23 cellular contexts compared by ENCODE assay signal in the genomic region with DNA sequence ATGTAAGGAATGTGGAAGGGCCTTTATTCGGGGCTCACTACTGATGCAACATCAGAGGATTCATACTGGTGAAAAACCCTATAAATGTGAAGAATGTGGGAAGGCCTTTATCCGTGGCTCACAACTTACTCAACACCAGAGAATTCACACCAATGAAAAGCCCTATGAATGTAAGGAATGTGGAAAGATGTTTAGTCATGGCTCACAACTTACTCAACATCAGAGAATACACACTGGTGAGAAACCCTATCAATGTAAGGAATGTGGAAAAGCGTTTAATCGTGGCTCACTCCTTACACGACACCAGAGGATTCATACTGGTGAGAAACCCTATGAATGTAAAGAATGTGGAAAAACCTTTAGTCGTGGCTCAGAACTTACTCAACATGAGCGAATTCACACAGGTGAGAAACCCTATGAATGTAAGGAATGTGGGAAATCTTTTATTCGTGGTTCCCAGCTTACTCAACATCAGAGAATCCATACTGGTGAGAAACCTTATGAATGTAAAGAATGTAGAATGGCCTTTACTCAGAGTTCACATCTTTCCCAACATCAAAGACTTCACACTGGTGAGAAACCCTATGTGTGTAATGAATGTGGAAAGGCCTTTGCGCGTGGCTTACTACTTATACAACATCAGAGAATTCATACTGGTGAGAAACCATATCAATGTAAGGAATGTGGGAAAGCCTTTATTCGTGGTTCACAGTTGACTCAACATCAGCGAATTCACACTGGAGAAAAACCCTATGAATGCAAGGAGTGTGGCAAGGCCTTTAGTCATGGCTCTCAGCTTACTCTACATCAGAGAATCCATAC. TPM values are rescaled to one million over a fixed set of nuclear protein-coding genes. Genes with fewer than 3 reads are reported as not detected.
DNase-seq lines count a peak whose midpoint lies in the region; ATAC-seq, FAIRE-seq and TF ChIP-seq lines count a peak whose summit lies in the region.
"Had no signal": no experiment of that assay in that cellular context is flagged by ENCODE, and none has a peak within 500 bp of the region (broad histone marks: within the 10 kb centered on the region; RNA-seq: fewer than 3 reads in every experiment).

No MANE protein-coding gene starts in this region.

- DNase-seq in CD8-positive, alpha-beta memory T cell: no peak
- DNase-seq in KBM-7 (peak; percentile 17), H1 (ENCODE audit: low read depth in 1 of 2, low spot score in 2 of 2) (no peak), mesenteric fat pad (ENCODE audit: low spot score) (no peak), T-helper 1 cell (no peak), vagina (ENCODE audit: extremely low spot score in 2 of 2) (no peak)
- DNase-seq in naive thymus-derived CD4-positive, alpha-beta T cell: no peak
- DNase-seq: activated CD4-positive, alpha-beta T cell treated with anti-CD3 and anti-CD28 coated beads, Interleukin-2, amount 50 U/mL, for 1 hour; activated CD8-positive, alpha-beta memory T cell treated with anti-CD3 and anti-CD28 coated beads, Interleukin-2, amount 50 U/mL, for 4 hours; activated effector memory CD4-positive, alpha-beta T cell treated with Interleukin-2 at 50 U/mL for 16 hours; adrenal gland; cortex of kidney; HFFc6; lower lobe of right lung; naive thymus-derived CD8-positive, alpha-beta T cell; NCI-H1694; thyroid gland; WERI-Rb-1 had no signal

- H4K8ac ChIP-seq in H1 (ENCODE audit: extremely low read depth, insufficient read depth, low read length): no peak overlapping the region

- no peak overlapping the region for H2BK12ac ChIP-seq in H1 (ENCODE audit: low read depth, low read length)

- H4K5ac ChIP-seq in H1 (ENCODE audit: insufficient read length, low read depth, low read length): no peak overlapping the region

- FAIRE-seq in H1 (lab: Jason Lieb, UNC): no peak
- FAIRE-seq: GM18507, islet of Langerhans had no signal

- H3K4me3 Mint-ChIP-seq in CD8-positive, alpha-beta memory T cell: no peak overlapping the region
- no peak overlapping the region for H3K4me3 Mint-ChIP-seq in naive thymus-derived CD4-positive, alpha-beta T cell
- H3K4me3 Mint-ChIP-seq: HFFc6; naive thymus-derived CD8-positive, alpha-beta T cell; stimulated activated memory B cell treated with anti-CD40 and anti-IgM and Interleukin-4, amounts not matched to agents 10 μg/mL and 1 μg/mL and 100 μg/mL, for 72 hours had no signal

- H3K27me3 Mint-ChIP-seq in CD8-positive, alpha-beta memory T cell: no peaks in the 10 kb centered on the region
- H3K27me3 Mint-ChIP-seq in naive thymus-derived CD4-positive, alpha-beta T cell: no peaks in the 10 kb centered on the region
- H3K27me3 Mint-ChIP-seq: naive thymus-derived CD8-positive, alpha-beta T cell; stimulated activated memory B cell treated with anti-CD40 and anti-IgM and Interleukin-4, amounts not matched to agents 10 μg/mL and 1 μg/mL and 100 μg/mL, for 72 hours had no signal

- WGBS in H1 (ENCODE audit: extremely low coverage in 1 of 2, insufficient coverage in 1 of 2, insufficient read length in 1 of 2, insufficient replicate concordance in 2 of 2, low coverage in 1 of 2, low lambda C conversion rate in 2 of 2, missing lambda C conversion rate in 1 of 2), 2 experiments: 93% methylated on average over 12 of the region's 12 CpGs; no CpG with 5 or more reads in 1 of the 2 experiments

- no peaks in the 10 kb centered on the region for H3K23me2 ChIP-seq in H1 (ENCODE audit: low read depth, low read length)

- no peak for TF ChIP-seq POLR2A in H1 (IDR thresholded peaks at IDR 0.05; ENCODE audit: control extremely low read depth in 1 of 2, low read depth in 2 of 2, low read length in 2 of 2)
- no peak for TF ChIP-seq POLR2A in vagina (IDR thresholded peaks at IDR 0.05)

- ATAC-seq in naive thymus-derived CD4-positive, alpha-beta T cell: no peak
- ATAC-seq: lower lobe of right lung; naive thymus-derived CD8-positive, alpha-beta T cell; sciatic nerve; stimulated activated memory B cell treated with anti-CD40 and anti-IgM and Interleukin-4, amounts not matched to agents 10 μg/mL and 1 μg/mL and 100 μg/mL, for 72 hours had no signal

- in situ Hi-C loops in KBM-7 (cut with MboI; ENCODE audit: low pct_unique_long_range_greater_than_20kb, low sequenced_read_pairs): no loop called here

- H3K27ac Mint-ChIP-seq in CD8-positive, alpha-beta memory T cell: no peak overlapping the region
- H3K27ac Mint-ChIP-seq in naive thymus-derived CD4-positive, alpha-beta T cell: no peak overlapping the region
- H3K27ac Mint-ChIP-seq: HFFc6; naive thymus-derived CD8-positive, alpha-beta T cell; stimulated activated memory B cell treated with anti-CD40 and anti-IgM and Interleukin-4, amounts not matched to agents 10 μg/mL and 1 μg/mL and 100 μg/mL, for 72 hours had no signal

- no peak overlapping the region for H3K14ac ChIP-seq in H1 (ENCODE audit: insufficient read length)

- no peak overlapping the region for H2AFZ ChIP-seq in H1 (ENCODE audit: low read length)

- no peak overlapping the region for H2BK15ac ChIP-seq in H1 (ENCODE audit: low read length)

- no peak overlapping the region for H3K27ac ChIP-seq in CD8-positive, alpha-beta memory T cell (ENCODE audit: low read depth, low read length)
- no peak overlapping the region for H3K27ac ChIP-seq in H1 (ENCODE audit: low read depth, low read length)
- no peak overlapping the region for H3K27ac ChIP-seq in naive thymus-derived CD4-positive, alpha-beta T cell (ENCODE audit: low read depth, low read length)
- H3K27ac ChIP-seq in vagina: no peak overlapping the region
- H3K27ac ChIP-seq: adrenal gland, lower lobe of right lung, SJSA1, thyroid gland, WERI-Rb-1 had no signal

- H3K9me3 ChIP-seq in CD8-positive, alpha-beta memory T cell (ENCODE audit: low read length): peaks cover 87% of the 10 kb centered on the region
- peaks cover 84 to 96% of the 10 kb centered on the region in 2 experiments for H3K9me3 ChIP-seq in H1 (ENCODE audit: insufficient read depth in 2 of 2, low read depth in 1 of 2, low read length in 1 of 2)
- peaks cover 52 to 99% (median 66%) of the 10 kb centered on the region in 3 experiments for H3K9me3 ChIP-seq in naive thymus-derived CD4-positive, alpha-beta T cell (ENCODE audit: control insufficient read depth in 2 of 3, low read length in 3 of 3)
- peaks cover 98% of the 10 kb centered on the region for H3K9me3 ChIP-seq in vagina

- peaks cover 23 to 74% (median 74%) of the 10 kb centered on the region in 3 donors for H3K36me3 Mint-ChIP-seq in CD8-positive, alpha-beta memory T cell
- H3K36me3 Mint-ChIP-seq in naive thymus-derived CD4-positive, alpha-beta T cell: peaks cover 50 to 73% (median 71%) of the 10 kb centered on the region in 5 donors

- intact Hi-C loops in naive thymus-derived CD4-positive, alpha-beta T cell (cut with micrococcal nuclease): no loop called here
- intact Hi-C loops in vagina (cut with DNase I): no loop called here

- no peaks in the 10 kb centered on the region for H3K27me3 ChIP-seq in CD8-positive, alpha-beta memory T cell (ENCODE audit: insufficient read depth, low read length, poor library complexity, severe bottlenecking)
- no peaks in the 10 kb centered on the region for H3K27me3 ChIP-seq in H1 (replicated peaks in 1 of 4; ENCODE audit: control insufficient read depth in 3 of 4, extremely low read depth in 1 of 4, insufficient read depth in 3 of 4, low read length in 3 of 4)
- no peaks in the 10 kb centered on the region for H3K27me3 ChIP-seq in naive thymus-derived CD4-positive, alpha-beta T cell (ENCODE audit: control insufficient read depth in 2 of 2, insufficient read depth in 2 of 2, low read length in 2 of 2)
- no peaks in the 10 kb centered on the region for H3K27me3 ChIP-seq in vagina
- H3K27me3 ChIP-seq: adrenal gland, SJSA1, thyroid gland had no signal

- H2BK120ac ChIP-seq in H1 (replicated peaks; ENCODE audit: low read depth, low read length): no peak overlapping the region

- no peak for TF ChIP-seq RAD21 in H1 (IDR thresholded peaks at IDR 0.05 in 1 of 2, conservative IDR thresholded peaks at IDR 0.05 in 1 of 2; ENCODE audit: low read depth in 2 of 2, low read length in 2 of 2)

- H3K9ac ChIP-seq in H1 (replicated peaks in 1 of 4; ENCODE audit: extremely low read depth in 1 of 4, low read depth in 3 of 4, low read length in 3 of 4): no peak overlapping the region

- H3K56ac ChIP-seq in H1 (replicated peaks; ENCODE audit: insufficient read length, low read depth, low read length): no peak overlapping the region

- H3K79me2 ChIP-seq in H1 (ENCODE audit: control insufficient read depth in 1 of 2, insufficient read depth in 2 of 2, low read length in 2 of 2): no peaks in the 10 kb centered on the region

- peaks cover 55 to 99% (median 99%) of the 10 kb centered on the region in 5 donors for H3K9me3 Mint-ChIP-seq in CD8-positive, alpha-beta memory T cell
- peaks cover 22 to 100% (median 87%) of the 10 kb centered on the region in 11 donors for H3K9me3 Mint-ChIP-seq in naive thymus-derived CD4-positive, alpha-beta T cell

- H3K79me1 ChIP-seq in H1 (ENCODE audit: low read depth, low read length): no peaks in the 10 kb centered on the region

- CTCF ChIA-PET in CD8-positive, alpha-beta memory T cell (lab: Charles Lee): no interaction called here
- CTCF ChIA-PET in H1 (lab: Charles Lee; ENCODE audit: partially characterized antibody): no interaction called here
- CTCF ChIA-PET in naive thymus-derived CD4-positive, alpha-beta T cell (lab: Charles Lee): no interaction called here

- H3K4ac ChIP-seq in H1 (replicated peaks; ENCODE audit: insufficient read length, low read depth, low read length): no peak overlapping the region

- H3K4me1 ChIP-seq in CD8-positive, alpha-beta memory T cell (ENCODE audit: insufficient read depth, low read length): no peaks in the 10 kb centered on the region
- no peaks in the 10 kb centered on the region for H3K4me1 ChIP-seq in H1 (replicated peaks in 1 of 4; ENCODE audit: control insufficient read depth in 3 of 4, insufficient read depth in 4 of 4, low read length in 3 of 4)
- H3K4me1 ChIP-seq in naive thymus-derived CD4-positive, alpha-beta T cell (ENCODE audit: control insufficient read depth in 2 of 2, insufficient read depth in 2 of 2, low read length in 2 of 2): no peaks in the 10 kb centered on the region
- H3K4me1 ChIP-seq in vagina: no peaks in the 10 kb centered on the region
- H3K4me1 ChIP-seq: adrenal gland, lower lobe of right lung, SJSA1, thyroid gland had no signal

- peak overlapping the region; percentile 6 for H3K4me3 ChIP-seq in CD8-positive, alpha-beta memory T cell (ENCODE audit: low read length)
- H3K4me3 ChIP-seq in H1 (ENCODE audit: extremely low read depth in 1 of 4, insufficient read depth in 2 of 4, low read depth in 3 of 4, low read length in 4 of 4) (peak overlapping the region in 1 of 4 experiments; percentile 28; a peak in 1 of 8 replicates), vagina (no peak overlapping the region)
- peak overlapping the region; percentile 39 for H3K4me3 ChIP-seq in naive thymus-derived CD4-positive, alpha-beta T cell (ENCODE audit: low read length)
- H3K4me3 ChIP-seq: lower lobe of right lung, SJSA1, thyroid gland had no signal

- H2BK5ac ChIP-seq in H1 (ENCODE audit: low read depth, low read length): no peak overlapping the region

- TF ChIP-seq EP300 in H1 (IDR thresholded peaks at IDR 0.05; ENCODE audit: borderline replicate concordance in 1 of 2, low read depth in 2 of 2, low read length in 2 of 2): no peak

- no peaks in the 10 kb centered on the region for H4K20me1 ChIP-seq in H1 (replicated peaks in 1 of 2; ENCODE audit: control insufficient read depth in 1 of 2, insufficient read depth in 2 of 2, low read length in 2 of 2)

- no peaks in the 10 kb centered on the region for H3K4me1 Mint-ChIP-seq in CD8-positive, alpha-beta memory T cell
- H3K4me1 Mint-ChIP-seq in naive thymus-derived CD4-positive, alpha-beta T cell: no peaks in the 10 kb centered on the region
- H3K4me1 Mint-ChIP-seq: naive thymus-derived CD8-positive, alpha-beta T cell; stimulated activated memory B cell treated with anti-CD40 and anti-IgM and Interleukin-4, amounts not matched to agents 10 μg/mL and 1 μg/mL and 100 μg/mL, for 72 hours had no signal

- no peak overlapping the region for H2AK5ac ChIP-seq in H1 (ENCODE audit: low read depth, low read length)

- H4K91ac ChIP-seq in H1 (replicated peaks; ENCODE audit: insufficient read length, low read length): no peak overlapping the region

- H2BK20ac ChIP-seq in H1 (ENCODE audit: low read length): no peak overlapping the region

- POLR2A ChIA-PET in CD8-positive, alpha-beta memory T cell (lab: Charles Lee): no interaction called here
- POLR2A ChIA-PET in H1 (lab: Charles Lee; ENCODE audit: partially characterized antibody): no interaction called here
- POLR2A ChIA-PET in naive thymus-derived CD4-positive, alpha-beta T cell (lab: Charles Lee): interaction anchor here (0.5 to 0.8 kb wide), 2 partner anchors 10 to 529 kb away, joined by 3 to 7 read pairs; no protein-coding TSS in a partner anchor

- no peak overlapping the region for H3K18ac ChIP-seq in H1 (ENCODE audit: extremely low read depth, low read length)

- no peak overlapping the region for H3K4me2 ChIP-seq in H1 (ENCODE audit: insufficient read depth in 1 of 2, low read depth in 2 of 2, low read length in 2 of 2)

- no peak for TF ChIP-seq CTCF in H1 (IDR thresholded peaks at IDR 0.05; ENCODE audit: control extremely low read depth in 1 of 3, insufficient read depth in 1 of 3, low read depth in 1 of 3, low read length in 3 of 3)
- no peak for TF ChIP-seq CTCF in vagina (IDR thresholded peaks at IDR 0.05)

- peaks cover 14% of the 10 kb centered on the region for H3K36me3 ChIP-seq in CD8-positive, alpha-beta memory T cell (ENCODE audit: insufficient read depth, low read length)
- H3K36me3 ChIP-seq in H1 (ENCODE audit: control insufficient read depth in 2 of 4, insufficient read depth in 4 of 4, low read length in 3 of 4) (peaks cover 3 to 30% (median 17%) of the 10 kb centered on the region in 4 experiments; a peak in 7 of 8 replicates), vagina (peaks cover 12 to 78% of the 10 kb centered on the region in 2 donors)
- peaks cover 12 to 32% (median 15%) of the 10 kb centered on the region in 3 experiments for H3K36me3 ChIP-seq in naive thymus-derived CD4-positive, alpha-beta T cell (ENCODE audit: control insufficient read depth in 2 of 3, insufficient read depth in 3 of 3, low read length in 3 of 3)
- H3K36me3 ChIP-seq: SJSA1 had no signal

- H3K23ac ChIP-seq in H1 (ENCODE audit: insufficient read length): no peak overlapping the region

RNA-seq across cellular contexts. Expression of a gene that starts 44.3 kb away (rescaled TPM):
- total RNA-seq in CD8-positive, alpha-beta memory T cell: 10 to 100 TPM in 1 of 2 experiments, 1 to 10 TPM in 1; 9.5 to 10.9 TPM
- polyA plus RNA-seq in CD8-positive, alpha-beta memory T cell: 52.7 TPM
- total RNA-seq in H1 (2021; fragmentation: NEBNext Ultra II Directional; extraction: Animal tissue kit (Norgen Biotek cat#: 25700)): 2.8 and 4.5 TPM in 2 replicates
- polyA plus RNA-seq in H1 (2011; rRNA removed): 4.8 and 8.3 TPM in 2 replicates
- 8.2 TPM for polyA plus RNA-seq in H1 (2011; cell fraction: cytosol; rRNA removed)
- polyA plus RNA-seq in H1 (2011; cell fraction: nucleus; rRNA removed): 5.8 TPM
- polyA plus RNA-seq in H1 (2012, experiment 1 of 2): 6.9 to 9.7 TPM (median 9.0 TPM) in 4 replicates
- polyA plus RNA-seq in H1 (2012, experiment 2 of 2): 23.2 TPM
- polyA plus RNA-seq in H1 (2013, experiment 1 of 2): 18.6 TPM
- polyA plus RNA-seq in H1 (2013, experiment 2 of 2): 15.7 TPM
- 5.7 and 9.8 TPM in 2 replicates for polyA minus RNA-seq in H1 (2011; rRNA and poly(A)+ RNA removed)
- 2.6 TPM for polyA minus RNA-seq in H1 (2011; cell fraction: cytosol; rRNA and poly(A)+ RNA removed)
- polyA minus RNA-seq in H1 (2011; cell fraction: nucleus; rRNA and poly(A)+ RNA removed): 9.7 TPM
- 10 to 100 TPM in 2 of 5 experiments, 1 to 10 TPM in 3; 3.5 to 24.3 (median 7.2) TPM for total RNA-seq in naive thymus-derived CD4-positive, alpha-beta T cell
- 10 to 100 TPM; 35.8 to 56.8 TPM for polyA plus RNA-seq in naive thymus-derived CD4-positive, alpha-beta T cell
- total RNA-seq in mesenteric fat pad (7.5 TPM), vagina (3.4 TPM)

RNA-seq across cellular contexts. Expression of a gene that starts 50.0 kb away (rescaled TPM):
- 10 to 100 TPM; 15.6 to 19.2 TPM for total RNA-seq in CD8-positive, alpha-beta memory T cell
- 24.7 TPM for polyA plus RNA-seq in CD8-positive, alpha-beta memory T cell
- 8.8 and 10.5 TPM in 2 replicates for total RNA-seq in H1 (2021; fragmentation: NEBNext Ultra II Directional; extraction: Animal tissue kit (Norgen Biotek cat#: 25700))
- polyA plus RNA-seq in H1 (2011; rRNA removed): 1.1 and 1.7 TPM in 2 replicates
- polyA plus RNA-seq in H1 (2011; cell fraction: cytosol; rRNA removed): 2.9 TPM
- polyA plus RNA-seq in H1 (2011; cell fraction: nucleus; rRNA removed): 1.8 TPM
- 3.8 to 4.8 TPM (median 4.3 TPM) in 4 replicates for polyA plus RNA-seq in H1 (2012, experiment 1 of 2)
- polyA plus RNA-seq in H1 (2012, experiment 2 of 2): 0.37 TPM
- 5.0 TPM for polyA plus RNA-seq in H1 (2013, experiment 1 of 2)
- 5.7 TPM for polyA plus RNA-seq in H1 (2013, experiment 2 of 2)
- polyA minus RNA-seq in H1 (2011; rRNA and poly(A)+ RNA removed): 11.0 TPM in 2 replicates
- polyA minus RNA-seq in H1 (2011; cell fraction: cytosol; rRNA and poly(A)+ RNA removed): 3.2 TPM
- polyA minus RNA-seq in H1 (2011; cell fraction: nucleus; rRNA and poly(A)+ RNA removed): 15.3 TPM
- 10 to 100 TPM; 10.8 to 34.9 (median 15.9) TPM for total RNA-seq in naive thymus-derived CD4-positive, alpha-beta T cell
- 10 to 100 TPM; 22.8 to 34.2 TPM for polyA plus RNA-seq in naive thymus-derived CD4-positive, alpha-beta T cell
- 7.4 TPM for total RNA-seq in mesenteric fat pad
- total RNA-seq in vagina: 9.6 TPM

Comparison
In these comparisons a context has a peak if more than half of its experiments do, and no peak if none do; other contexts are left out.
1. H3K4me3 ChIP-seq: peak in CD8-positive, alpha-beta memory T cell (single experiment) and naive thymus-derived CD4-positive, alpha-beta T cell (single experiment); none in vagina (0 of 2).